Comparison of ENCODE assay signal across 2 cellular contexts in the genomic region with DNA sequence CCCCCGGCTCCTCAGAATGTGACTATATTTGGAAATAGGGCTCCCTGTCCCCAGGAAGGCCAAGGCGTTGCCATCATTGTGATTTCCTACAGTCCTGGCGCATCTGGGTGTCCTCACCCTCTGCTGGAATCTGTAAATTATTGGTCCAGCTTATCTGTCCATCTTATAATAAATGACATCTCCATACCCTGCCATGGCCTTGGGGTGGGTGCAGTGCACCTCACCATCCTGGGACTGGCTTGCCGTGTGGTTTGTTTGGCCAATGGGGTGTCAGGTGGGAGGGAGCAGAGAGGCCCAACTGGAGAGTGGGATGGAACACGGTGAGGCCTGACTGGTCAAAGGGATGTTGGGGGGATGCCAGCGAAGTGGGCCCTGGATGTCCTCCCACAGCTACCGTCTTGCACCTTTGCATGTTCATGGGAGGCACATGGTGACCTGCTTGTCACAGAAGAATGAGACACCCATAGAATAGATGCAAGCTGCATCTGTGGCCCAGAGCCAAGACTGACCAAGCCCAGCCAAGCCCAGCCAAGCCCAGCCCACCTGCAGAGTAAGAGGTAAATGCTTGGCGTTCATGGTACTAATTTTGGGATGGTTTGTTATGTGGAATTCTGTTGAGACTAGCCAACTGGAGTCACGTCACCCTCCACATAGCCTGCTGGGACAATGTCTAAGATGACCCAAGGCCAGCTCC.
TF ChIP-seq lines count a peak whose summit lies in the region.

No MANE protein-coding gene starts in this region.

TF ChIP-seq in SK-N-SH, 30 proteins besides CTCF, POLR2A, EP300 and RAD21 (continued from another document):
- TF ChIP-seq JUND (IDR thresholded peaks at IDR 0.05), result no peak

TF ChIP-seq in GM23338, 12 proteins besides CTCF, POLR2A, EP300 and RAD21 (continued from another document):
- TF ChIP-seq, protein P1, sequence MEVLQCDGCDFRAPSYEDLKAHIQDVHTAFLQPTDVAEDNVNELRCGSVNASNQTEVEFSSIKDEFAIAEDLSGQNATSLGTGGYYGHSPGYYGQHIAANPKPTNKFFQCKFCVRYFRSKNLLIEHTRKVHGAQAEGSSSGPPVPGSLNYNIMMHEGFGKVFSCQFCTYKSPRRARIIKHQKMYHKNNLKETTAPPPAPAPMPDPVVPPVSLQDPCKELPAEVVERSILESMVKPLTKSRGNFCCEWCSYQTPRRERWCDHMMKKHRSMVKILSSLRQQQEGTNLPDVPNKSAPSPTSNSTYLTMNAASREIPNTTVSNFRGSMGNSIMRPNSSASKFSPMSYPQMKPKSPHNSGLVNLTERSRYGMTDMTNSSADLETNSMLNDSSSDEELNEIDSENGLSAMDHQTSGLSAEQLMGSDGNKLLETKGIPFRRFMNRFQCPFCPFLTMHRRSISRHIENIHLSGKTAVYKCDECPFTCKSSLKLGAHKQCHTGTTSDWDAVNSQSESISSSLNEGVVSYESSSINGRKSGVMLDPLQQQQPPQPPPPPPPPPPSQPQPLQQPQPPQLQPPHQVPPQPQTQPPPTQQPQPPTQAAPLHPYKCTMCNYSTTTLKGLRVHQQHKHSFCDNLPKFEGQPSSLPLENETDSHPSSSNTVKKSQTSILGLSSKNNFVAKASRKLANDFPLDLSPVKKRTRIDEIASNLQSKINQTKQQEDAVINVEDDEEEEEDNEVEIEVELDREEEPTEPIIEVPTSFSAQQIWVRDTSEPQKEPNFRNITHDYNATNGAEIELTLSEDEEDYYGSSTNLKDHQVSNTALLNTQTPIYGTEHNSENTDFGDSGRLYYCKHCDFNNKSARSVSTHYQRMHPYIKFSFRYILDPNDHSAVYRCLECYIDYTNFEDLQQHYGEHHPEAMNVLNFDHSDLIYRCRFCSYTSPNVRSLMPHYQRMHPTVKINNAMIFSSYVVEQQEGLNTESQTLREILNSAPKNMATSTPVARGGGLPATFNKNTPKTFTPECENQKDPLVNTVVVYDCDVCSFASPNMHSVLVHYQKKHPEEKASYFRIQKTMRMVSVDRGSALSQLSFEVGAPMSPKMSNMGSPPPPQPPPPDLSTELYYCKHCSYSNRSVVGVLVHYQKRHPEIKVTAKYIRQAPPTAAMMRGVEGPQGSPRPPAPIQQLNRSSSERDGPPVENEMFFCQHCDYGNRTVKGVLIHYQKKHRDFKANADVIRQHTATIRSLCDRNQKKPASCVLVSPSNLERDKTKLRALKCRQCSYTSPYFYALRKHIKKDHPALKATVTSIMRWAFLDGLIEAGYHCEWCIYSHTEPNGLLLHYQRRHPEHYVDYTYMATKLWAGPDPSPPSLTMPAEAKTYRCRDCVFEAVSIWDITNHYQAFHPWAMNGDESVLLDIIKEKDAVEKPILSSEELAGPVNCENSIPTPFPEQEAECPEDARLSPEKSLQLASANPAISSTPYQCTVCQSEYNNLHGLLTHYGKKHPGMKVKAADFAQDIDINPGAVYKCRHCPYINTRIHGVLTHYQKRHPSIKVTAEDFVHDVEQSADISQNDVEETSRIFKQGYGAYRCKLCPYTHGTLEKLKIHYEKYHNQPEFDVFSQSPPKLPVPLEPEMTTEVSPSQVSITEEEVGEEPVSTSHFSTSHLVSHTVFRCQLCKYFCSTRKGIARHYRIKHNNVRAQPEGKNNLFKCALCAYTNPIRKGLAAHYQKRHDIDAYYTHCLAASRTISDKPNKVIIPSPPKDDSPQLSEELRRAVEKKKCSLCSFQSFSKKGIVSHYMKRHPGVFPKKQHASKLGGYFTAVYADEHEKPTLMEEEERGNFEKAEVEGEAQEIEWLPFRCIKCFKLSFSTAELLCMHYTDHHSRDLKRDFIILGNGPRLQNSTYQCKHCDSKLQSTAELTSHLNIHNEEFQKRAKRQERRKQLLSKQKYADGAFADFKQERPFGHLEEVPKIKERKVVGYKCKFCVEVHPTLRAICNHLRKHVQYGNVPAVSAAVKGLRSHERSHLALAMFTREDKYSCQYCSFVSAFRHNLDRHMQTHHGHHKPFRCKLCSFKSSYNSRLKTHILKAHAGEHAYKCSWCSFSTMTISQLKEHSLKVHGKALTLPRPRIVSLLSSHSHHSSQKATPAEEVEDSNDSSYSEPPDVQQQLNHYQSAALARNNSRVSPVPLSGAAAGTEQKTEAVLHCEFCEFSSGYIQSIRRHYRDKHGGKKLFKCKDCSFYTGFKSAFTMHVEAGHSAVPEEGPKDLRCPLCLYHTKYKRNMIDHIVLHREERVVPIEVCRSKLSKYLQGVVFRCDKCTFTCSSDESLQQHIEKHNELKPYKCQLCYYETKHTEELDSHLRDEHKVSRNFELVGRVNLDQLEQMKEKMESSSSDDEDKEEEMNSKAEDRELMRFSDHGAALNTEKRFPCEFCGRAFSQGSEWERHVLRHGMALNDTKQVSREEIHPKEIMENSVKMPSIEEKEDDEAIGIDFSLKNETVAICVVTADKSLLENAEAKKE (CRISPR knock-in tag; IDR thresholded peaks at IDR 0.05), result no peak
